10 cellular contexts compared by ENCODE assay signal in the genomic region with DNA sequence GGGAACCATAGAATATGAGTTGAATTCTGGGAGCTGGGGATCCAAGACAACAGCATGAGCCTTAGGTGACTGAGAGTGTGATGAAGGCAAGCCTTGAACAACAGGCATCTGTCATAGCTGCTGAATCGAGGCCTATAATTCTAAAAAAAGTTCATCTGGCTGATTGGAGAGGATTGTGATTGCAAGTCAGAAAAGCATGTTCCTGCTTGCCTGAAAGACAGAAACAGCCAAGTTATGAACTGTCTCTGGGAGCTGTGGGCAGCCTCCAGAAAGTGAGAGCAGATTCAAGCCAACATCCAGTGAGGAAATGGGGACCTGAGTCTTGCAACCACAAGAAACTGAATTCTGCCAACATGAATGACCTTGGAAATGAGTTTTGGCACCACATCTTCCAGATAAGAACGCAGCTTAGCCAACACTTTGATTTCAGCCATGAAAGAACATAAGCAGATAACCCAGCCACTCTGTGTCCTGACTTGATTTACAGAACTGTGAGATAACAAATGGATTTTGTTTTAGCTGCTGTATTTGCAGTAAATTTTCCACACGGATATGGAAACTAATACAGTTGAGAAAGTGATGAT.
"Had no signal": no experiment of that assay in that cellular context is flagged by ENCODE, and none has a peak within 500 bp of the region (broad histone marks: within the 10 kb centered on the region; RNA-seq: fewer than 3 reads in every experiment).

No MANE protein-coding gene starts in this region.

- H3K27me3 ChIP-seq: right lobe of liver, spleen, upper lobe of left lung had no signal

- H3K4me1 ChIP-seq: right lobe of liver, spleen, upper lobe of left lung had no signal

- H3K27ac ChIP-seq: right lobe of liver, spleen, upper lobe of left lung had no signal

- DNase-seq: activated CD4-positive, alpha-beta T cell treated with anti-CD3 and anti-CD28 coated beads, Interleukin-2, amount 50 U/mL, for 1 hour; activated CD8-positive, alpha-beta memory T cell treated with anti-CD3 and anti-CD28 coated beads for 24 hours; activated gamma-delta T cell treated with Interleukin-2 at 50 U/mL for 16 hours; dermis blood vessel endothelial cell; hypothalamus; left ventricle myocardium superior; nephron progenitor cell; right lobe of liver; spleen; upper lobe of left lung had no signal

- H3K9me3 ChIP-seq: right lobe of liver, spleen, upper lobe of left lung had no signal

- H3K4me3 ChIP-seq: right lobe of liver, spleen, upper lobe of left lung had no signal

- H3K36me3 ChIP-seq: right lobe of liver, spleen, upper lobe of left lung had no signal
